In genomic region chr21:46340998-46341397, GRCh38 we compare ENCODE assay signal across 31 cellular contexts.
"Had no signal": no experiment of that assay in that cellular context is flagged by ENCODE, and none has a peak within 500 bp of the region (broad histone marks: within the 10 kb centered on the region; RNA-seq: fewer than 3 reads in every experiment).

No MANE protein-coding gene starts in this region.

- H3K9me3 ChIP-seq: Peyer's patch, SJCRH30, SK-N-SH had no signal

- DNase-seq: activated CD4-positive, alpha-beta T cell treated with anti-CD3 and anti-CD28 coated beads, Interleukin-2, amount 10 ng/mL, durations not matched to agents 24 days and 14 days; activated CD4-positive, alpha-beta T cell treated with anti-CD3 and anti-CD28 coated beads, Interleukin-2, amount 50 U/mL, for 4 hours; activated CD8-positive, alpha-beta T cell treated with anti-CD3 and anti-CD28 coated beads for 36 hours; activated gamma-delta T cell; activated naive CD4-positive, alpha-beta T cell treated with Interleukin-2 at 50 U/mL for 16 hours; activated naive CD8-positive, alpha-beta T cell treated with anti-CD3 and anti-CD28 coated beads, Interleukin-2, amount 50 U/mL, for 24 hours; activated T-cell treated with anti-CD3 and anti-CD28 coated beads, Interleukin-2, amount 50 U/mL, for 24 hours; brain microvascular endothelial cell; central memory CD4-positive, alpha-beta T cell; NCI-H1048; NCI-H1105 treated with DMSO at 0.1 percent for 48 hours; NCI-H1436 treated with DMSO at 0.1 percent for 48 hours; NCI-H187; NCI-H2029 treated with DMSO at 0.1 percent for 48 hours; NCI-H2107; NCI-H2171; NCI-H510A; NCI-H526; NCI-H748 treated with DMSO at 0.1 percent for 48 hours; NK-92 treated with Interleukin-12 subunit alpha and Interleukin-12 subunit beta, amount 100 ng/mL, for 24 hours; PC-3; Peyer's patch; Right ventricle myocardium superior; SJCRH30; SK-N-SH had no signal

- H3K4me3 ChIP-seq: Peyer's patch, SJCRH30 had no signal

- ATAC-seq: activated CD8-positive, alpha-beta T cell treated with anti-CD3 and anti-CD28 coated beads for 36 hours; activated naive CD4-positive, alpha-beta T cell treated with anti-CD3 and anti-CD28 coated beads, Interleukin-2, amount 50 U/mL, for 72 hours; activated naive CD8-positive, alpha-beta T cell treated with anti-CD3 and anti-CD28 coated beads, Interleukin-2, amount 50 U/mL, for 24 hours; PC-3 had no signal

- H3K27ac ChIP-seq: brain microvascular endothelial cell, KMS-11, Peyer's patch, RWPE1, SJCRH30 had no signal

- H3K27me3 ChIP-seq: brain microvascular endothelial cell, Peyer's patch, SJCRH30 had no signal

- H3K27me3 Mint-ChIP-seq: activated CD4-positive, alpha-beta T cell treated with anti-CD3 and anti-CD28 coated beads, Interleukin-2, amount 10 ng/mL, durations not matched to agents 24 days and 14 days; activated CD8-positive, alpha-beta T cell treated with anti-CD3 and anti-CD28 coated beads for 36 hours; activated naive CD8-positive, alpha-beta T cell treated with anti-CD3 and anti-CD28 coated beads, Interleukin-2, amount 50 U/mL, for 24 hours; activated T-cell treated with anti-CD3 and anti-CD28 coated beads, Interleukin-2, amount 50 U/mL, for 24 hours had no signal

- H3K4me1 ChIP-seq: Peyer's patch, SJCRH30 had no signal

- H3K4me2 ChIP-seq: KMS-11, SK-N-SH had no signal

- H3K4me3 Mint-ChIP-seq: activated CD4-positive, alpha-beta T cell treated with anti-CD3 and anti-CD28 coated beads, Interleukin-2, amount 10 ng/mL, durations not matched to agents 24 days and 14 days; activated CD8-positive, alpha-beta T cell treated with anti-CD3 and anti-CD28 coated beads for 36 hours; activated naive CD8-positive, alpha-beta T cell treated with anti-CD3 and anti-CD28 coated beads, Interleukin-2, amount 50 U/mL, for 24 hours; activated T-cell treated with anti-CD3 and anti-CD28 coated beads, Interleukin-2, amount 50 U/mL, for 24 hours; T-helper 1 cell treated with Interleukin-12 subunit alpha and Interleukin-12 subunit beta and Interleukin-4 antibody, amounts not matched to agents 30 μg/mL and 1 μg/mL, for 36 hours; T-helper 2 cell treated with Interferon-gamma antibody and Interleukin-4, amounts not matched to agents 5 μg/mL and 100 μg/mL, for 36 hours had no signal

- H3K27ac Mint-ChIP-seq: activated CD4-positive, alpha-beta T cell treated with anti-CD3 and anti-CD28 coated beads, Interleukin-2, amount 10 ng/mL, durations not matched to agents 24 days and 14 days; activated CD8-positive, alpha-beta T cell treated with anti-CD3 and anti-CD28 coated beads for 36 hours; activated naive CD4-positive, alpha-beta T cell treated with anti-CD3 and anti-CD28 coated beads, Interleukin-2, amount 50 U/mL, for 72 hours; activated naive CD8-positive, alpha-beta T cell treated with anti-CD3 and anti-CD28 coated beads, Interleukin-2, amount 50 U/mL, for 24 hours; activated T-cell treated with anti-CD3 and anti-CD28 coated beads, Interleukin-2, amount 50 U/mL, for 24 hours; activated T-helper 2 cell treated with anti-CD3 and anti-CD28 coated beads, Interferon-gamma antibody, Interleukin-2, Interleukin-4, amounts not matched to agents 10 μg/mL and 5 μg/mL and 100 μg/mL, durations not matched to agents 14 hours and 24 hours and 36 hours; T-helper 1 cell treated with Interleukin-12 subunit alpha and Interleukin-12 subunit beta and Interleukin-4 antibody, amounts not matched to agents 30 μg/mL and 1 μg/mL, for 36 hours; T-helper 2 cell treated with Interferon-gamma antibody and Interleukin-4, amounts not matched to agents 5 μg/mL and 100 μg/mL, for 36 hours had no signal

- H3K9me3 Mint-ChIP-seq: activated CD4-positive, alpha-beta T cell treated with anti-CD3 and anti-CD28 coated beads, Interleukin-2, amount 10 ng/mL, durations not matched to agents 24 days and 14 days; activated CD8-positive, alpha-beta T cell treated with anti-CD3 and anti-CD28 coated beads for 36 hours; activated naive CD4-positive, alpha-beta T cell treated with anti-CD3 and anti-CD28 coated beads, Interleukin-2, amount 50 U/mL, for 72 hours; activated naive CD8-positive, alpha-beta T cell treated with anti-CD3 and anti-CD28 coated beads, Interleukin-2, amount 50 U/mL, for 24 hours; activated T-cell treated with anti-CD3 and anti-CD28 coated beads, Interleukin-2, amount 50 U/mL, for 24 hours; activated T-helper 2 cell treated with anti-CD3 and anti-CD28 coated beads, Interferon-gamma antibody, Interleukin-2, Interleukin-4, amounts not matched to agents 10 μg/mL and 5 μg/mL and 100 μg/mL, durations not matched to agents 14 hours and 24 hours and 36 hours; T-helper 1 cell treated with Interleukin-12 subunit alpha and Interleukin-12 subunit beta and Interleukin-4 antibody, amounts not matched to agents 30 μg/mL and 1 μg/mL, for 36 hours; T-helper 2 cell treated with Interferon-gamma antibody and Interleukin-4, amounts not matched to agents 5 μg/mL and 100 μg/mL, for 36 hours had no signal
